27 cellular contexts compared by ENCODE assay signal in genomic region chr12:132156145-132156709, GRCh38.
"Had no signal": no experiment of that assay in that cellular context is flagged by ENCODE, and none has a peak within 500 bp of the region (broad histone marks: within the 10 kb centered on the region; RNA-seq: fewer than 3 reads in every experiment).

No MANE protein-coding gene starts in this region.

- H3K4me3 Mint-ChIP-seq: activated B cell treated with CpG ODN at 0.5 μM for 24 hours; activated CD8-positive, alpha-beta T cell treated with anti-CD3 and anti-CD28 coated beads for 36 hours; activated naive CD4-positive, alpha-beta T cell treated with anti-CD3 and anti-CD28 coated beads, Interleukin-2, amount 10 ng/mL, durations not matched to agents 7 days and 5 days; activated naive CD8-positive, alpha-beta T cell treated with anti-CD3 and anti-CD28 coated beads for 36 hours; activated T-cell treated with anti-CD3 and anti-CD28 coated beads, Interleukin-2, amount 50 U/mL, for 72 hours; T-cell had no signal

- H3K27ac Mint-ChIP-seq: activated B cell treated with CpG ODN at 0.5 μM for 24 hours; activated CD8-positive, alpha-beta T cell treated with anti-CD3 and anti-CD28 coated beads for 36 hours; activated naive CD4-positive, alpha-beta T cell treated with anti-CD3 and anti-CD28 coated beads, Interleukin-2, amount 10 ng/mL, durations not matched to agents 7 days and 5 days; activated naive CD8-positive, alpha-beta T cell treated with anti-CD3 and anti-CD28 coated beads for 36 hours; activated T-cell treated with anti-CD3 and anti-CD28 coated beads, Interleukin-2, amount 50 U/mL, for 72 hours; activated T-helper 2 cell treated with anti-CD3 and anti-CD28 coated beads, Interferon-gamma antibody, Interleukin-2, Interleukin-4, amounts not matched to agents 10 μg/mL and 5 μg/mL and 100 μg/mL, durations not matched to agents 14 hours and 24 hours and 36 hours; T-cell had no signal

- H3K4me1 Mint-ChIP-seq: activated naive CD8-positive, alpha-beta T cell treated with anti-CD3 and anti-CD28 coated beads for 36 hours had no signal

- H3K27ac ChIP-seq: Peyer's patch had no signal

- H3K9me3 ChIP-seq: Peyer's patch had no signal

- H3K27me3 Mint-ChIP-seq: activated B cell treated with CpG ODN at 0.5 μM for 24 hours; activated CD8-positive, alpha-beta T cell treated with anti-CD3 and anti-CD28 coated beads for 36 hours; activated naive CD4-positive, alpha-beta T cell treated with anti-CD3 and anti-CD28 coated beads, Interleukin-2, amount 10 ng/mL, durations not matched to agents 7 days and 5 days; activated naive CD8-positive, alpha-beta T cell treated with anti-CD3 and anti-CD28 coated beads for 36 hours; T-cell had no signal

- H3K36me3 Mint-ChIP-seq: activated naive CD4-positive, alpha-beta T cell treated with anti-CD3 and anti-CD28 coated beads, Interleukin-2, amount 10 ng/mL, durations not matched to agents 7 days and 5 days; activated naive CD8-positive, alpha-beta T cell treated with anti-CD3 and anti-CD28 coated beads for 36 hours; T-cell had no signal

- DNase-seq: activated B cell treated with CpG ODN at 0.5 μM for 24 hours; activated CD4-positive, alpha-beta T cell treated with anti-CD3 and anti-CD28 coated beads, Interleukin-2, amount 50 U/mL, for 1 hour; activated CD8-positive, alpha-beta memory T cell treated with anti-CD3 and anti-CD28 coated beads, Interleukin-2, amount 50 U/mL, for 4 hours; activated CD8-positive, alpha-beta T cell treated with anti-CD3 and anti-CD28 coated beads for 36 hours; activated gamma-delta T cell treated with Interleukin-2 at 50 U/mL for 16 hours; activated naive CD4-positive, alpha-beta T cell treated with anti-CD3 and anti-CD28 coated beads, Interleukin-2, amount 10 ng/mL, durations not matched to agents 7 days and 5 days; activated naive CD8-positive, alpha-beta T cell treated with anti-CD3 and anti-CD28 coated beads for 36 hours; activated T-cell treated with anti-CD3 and anti-CD28 coated beads, Interleukin-2, amount 50 U/mL, for 72 hours; anterior cingulate cortex; central memory CD4-positive, alpha-beta T cell; MG63; NCI-H1105; NCI-H1436; NCI-H1694 treated with DMSO at 0.1 percent for 48 hours; NCI-H2029 treated with DMSO at 0.1 percent for 48 hours; NCI-H345; NCI-H510A; NCI-H526 treated with DMSO at 0.1 percent for 48 hours; NK-92 treated with Interleukin-12 subunit alpha and Interleukin-12 subunit beta, amount 100 ng/mL, for 24 hours; OCI-M1; Peyer's patch; SHP77; T-cell; T-helper 2 cell; T1000 had no signal

- H3K9me3 Mint-ChIP-seq: activated B cell treated with CpG ODN at 0.5 μM for 24 hours; activated CD8-positive, alpha-beta T cell treated with anti-CD3 and anti-CD28 coated beads for 36 hours; activated naive CD4-positive, alpha-beta T cell treated with anti-CD3 and anti-CD28 coated beads, Interleukin-2, amount 10 ng/mL, durations not matched to agents 7 days and 5 days; activated naive CD8-positive, alpha-beta T cell treated with anti-CD3 and anti-CD28 coated beads for 36 hours; activated T-cell treated with anti-CD3 and anti-CD28 coated beads, Interleukin-2, amount 50 U/mL, for 72 hours; activated T-helper 2 cell treated with anti-CD3 and anti-CD28 coated beads, Interferon-gamma antibody, Interleukin-2, Interleukin-4, amounts not matched to agents 10 μg/mL and 5 μg/mL and 100 μg/mL, durations not matched to agents 14 hours and 24 hours and 36 hours; T-cell had no signal

- H3K27me3 ChIP-seq: MG63, Peyer's patch had no signal

- FAIRE-seq: TTC549 had no signal

- ATAC-seq: T-cell had no signal

- H3K4me3 ChIP-seq: MG63, Peyer's patch had no signal
